ENCODE assay signal across 12 cellular contexts in genomic region chr1:205237526-205238484, GRCh38. TPM values are rescaled to one million over a fixed set of nuclear protein-coding genes. Genes with fewer than 3 reads are reported as not detected.
A peak's percentile ranks its signal among the peaks of the same experiment; 100 is the strongest.
DNase-seq lines count a peak whose midpoint lies in the region; ATAC-seq and TF ChIP-seq lines count a peak whose summit lies in the region.
"Had no signal": no experiment of that assay in that cellular context is flagged by ENCODE, and none has a peak within 500 bp of the region (broad histone marks: within the 10 kb centered on the region; RNA-seq: fewer than 3 reads in every experiment).

No MANE protein-coding gene starts in this region.

- H3K4me3 ChIP-seq in KMS-11 (IDR thresholded peaks at IDR 0.05; ENCODE audit: insufficient read depth, low read depth, low read length) (peak overlapping the region; percentile 88), brain microvascular endothelial cell (ENCODE audit: low read depth, low read length) (no peak overlapping the region)

- H3K9ac ChIP-seq in KMS-11 = peak overlapping the region; percentile 72

- DNase-seq in GF-D8 (lab: John Stamatoyannopoulos, UW) (peak; percentile 84), NAMALWA (ENCODE audit: low spot score) (no peak), brain microvascular endothelial cell (no peak)
- peak; percentile 50 to 79 for DNase-seq in activated naive CD4-positive, alpha-beta T cell treated with anti-CD3 and anti-CD28 coated beads, Interleukin-2, amount 50 U/mL, for 72 hours (ENCODE audit: low spot score in 2 of 2)
- DNase-seq in stimulated activated CD4-positive, alpha-beta T cell treated with anti-CD3 and anti-CD28 coated beads, Interleukin-12 subunit alpha, Interleukin-12 subunit beta, amount 100 ng/mL, for 48 hours (ENCODE audit: low read depth in 2 of 3, low spot score in 1 of 3) = peak; percentile 56 to 66 (median 57)
- DNase-seq in effector CD4-positive, alpha-beta T cell = no peak
- DNase-seq: cortex of kidney, natural killer cell, NCI-H748 treated with DMSO at 0.1 percent for 48 hours had no signal

- peak overlapping the region; percentile 82 to 96 for H3K27ac Mint-ChIP-seq in activated naive CD4-positive, alpha-beta T cell treated with anti-CD3 and anti-CD28 coated beads, Interleukin-2, amount 50 U/mL, for 72 hours
- H3K27ac Mint-ChIP-seq: natural killer cell had no signal

- H3K27ac ChIP-seq in KMS-11 (peak overlapping the region; percentile 92), brain microvascular endothelial cell (no peak overlapping the region)
- H3K27ac ChIP-seq: VCaP had no signal

- H3K9me3 Mint-ChIP-seq in activated naive CD4-positive, alpha-beta T cell treated with anti-CD3 and anti-CD28 coated beads, Interleukin-2, amount 50 U/mL, for 72 hours = no peaks in the 10 kb centered on the region
- H3K9me3 Mint-ChIP-seq: natural killer cell had no signal

- peaks cover 10 to 31% of the 10 kb centered on the region in 2 donors for H3K36me3 Mint-ChIP-seq in activated naive CD4-positive, alpha-beta T cell treated with anti-CD3 and anti-CD28 coated beads, Interleukin-2, amount 50 U/mL, for 72 hours
- H3K36me3 Mint-ChIP-seq: natural killer cell had no signal

- in situ Hi-C loops in brain microvascular endothelial cell (cut with HindIII; ENCODE audit: low pct_ligation_motif_present, low sequenced_read_pairs) = no loop called here

- no peaks in the 10 kb centered on the region for H4K20me1 ChIP-seq in KMS-11 (ENCODE audit: insufficient read depth)

- H2AFZ ChIP-seq in KMS-11 (ENCODE audit: low read depth) = peak overlapping the region; percentile 42; the same call in 1 of the 2 replicates

- peaks cover 83% of the 10 kb centered on the region for H3K4me1 ChIP-seq in KMS-11 (ENCODE audit: low read depth, poor library complexity, severe bottlenecking)

- TF ChIP-seq CTCF in KMS-11 (conservative IDR thresholded peaks at IDR 0.05; ENCODE audit: low read depth, low read length) = no peak
- no peak for TF ChIP-seq CTCF in brain microvascular endothelial cell (IDR thresholded peaks at IDR 0.05; ENCODE audit: low read depth, low read length, missing control alignments)

- peak; percentile 86 to 91 for ATAC-seq in activated naive CD4-positive, alpha-beta T cell treated with anti-CD3 and anti-CD28 coated beads, Interleukin-2, amount 50 U/mL, for 72 hours
- ATAC-seq in HG03025 (IDR thresholded peaks at IDR 0.05; ENCODE audit: low FRiP score, unreplicated experiment) = no peak

- H3K79me2 ChIP-seq in KMS-11 (ENCODE audit: insufficient read depth, low read depth) = no peaks in the 10 kb centered on the region; the same call in 1 of the 2 replicates

- H3K27me3 ChIP-seq in KMS-11 (ENCODE audit: insufficient read depth, low read depth) (no peaks in the 10 kb centered on the region), brain microvascular endothelial cell (replicated peaks) (no peaks in the 10 kb centered on the region)

- H3K36me3 ChIP-seq in KMS-11 (ENCODE audit: insufficient read depth) (no peaks in the 10 kb centered on the region), brain microvascular endothelial cell (replicated peaks) (no peaks in the 10 kb centered on the region)

- peak overlapping the region; percentile 95 for H3K4me2 ChIP-seq in KMS-11

RNA-seq across cellular contexts. Expression of gene TMCC2, which starts 10.1 kb away (rescaled TPM):
- total RNA-seq in activated naive CD4-positive, alpha-beta T cell treated with anti-CD3 and anti-CD28 coated beads, Interleukin-2, amount 50 U/mL, for 72 hours = 10 to 100 TPM; 11.1 to 17.2 TPM

RNA-seq across cellular contexts. Expression of gene DSTYK, which starts 26.3 kb away (rescaled TPM):
- total RNA-seq in activated naive CD4-positive, alpha-beta T cell treated with anti-CD3 and anti-CD28 coated beads, Interleukin-2, amount 50 U/mL, for 72 hours = 10 to 100 TPM; 13.0 to 15.3 TPM

Comparison
In these comparisons a context has a peak if more than half of its experiments do, and no peak if none do; other contexts are left out.
1. DNase-seq: peak in GF-D8 (single experiment), activated naive CD4-positive, alpha-beta T cell treated with anti-CD3 and anti-CD28 coated beads, Interleukin-2, amount 50 U/mL, for 72 hours (2 of 2) and stimulated activated CD4-positive, alpha-beta T cell treated with anti-CD3 and anti-CD28 coated beads, Interleukin-12 subunit alpha, Interleukin-12 subunit beta, amount 100 ng/mL, for 48 hours (3 of 3); none in NAMALWA (single experiment), effector CD4-positive, alpha-beta T cell (single experiment) and brain microvascular endothelial cell (single experiment).